In the genomic region with DNA sequence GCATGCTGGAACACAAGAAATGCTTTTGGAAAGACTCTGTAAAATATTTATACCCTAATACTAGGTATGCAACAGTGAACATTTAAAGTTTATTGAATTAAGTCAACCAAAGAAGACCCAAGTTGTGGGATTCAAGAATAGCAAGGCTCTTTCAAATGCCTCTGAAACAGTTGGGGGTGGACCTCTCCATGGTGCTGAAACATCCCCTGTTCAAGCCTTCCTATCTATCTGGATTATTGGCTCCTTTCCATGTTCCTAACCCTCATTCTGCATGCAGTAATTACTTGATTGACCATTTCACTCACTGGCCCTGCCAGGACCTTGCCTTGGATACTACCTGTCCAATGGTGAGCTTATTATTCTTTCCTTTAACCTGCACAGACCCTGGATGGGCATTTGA, we compare ENCODE assay signal across 10 cellular contexts.
A peak's percentile ranks its signal among the peaks of the same experiment; 100 is the strongest.
DNase-seq lines count a peak whose midpoint lies in the region; ATAC-seq, FAIRE-seq and TF ChIP-seq lines count a peak whose summit lies in the region.
"Had no signal": no experiment of that assay in that cellular context is flagged by ENCODE, and none has a peak within 500 bp of the region (broad histone marks: within the 10 kb centered on the region; RNA-seq: fewer than 3 reads in every experiment).

No MANE protein-coding gene starts in this region.

- BruUV-seq in GM12878 (replicated peaks; lab: Mats Ljungman, UMichigan): no TSS peak

- no peaks in the 10 kb centered on the region for H3K4me1 ChIP-seq in Karpas-422 (ENCODE audit: low read length)
- no peaks in the 10 kb centered on the region for H3K4me1 ChIP-seq in GM12878 (ENCODE audit: control insufficient read depth, insufficient read depth, low read length)
- no peaks in the 10 kb centered on the region for H3K4me1 ChIP-seq in mesendoderm (ENCODE audit: control insufficient read depth, low read depth, low read length)
- H3K4me1 ChIP-seq: pancreas had no signal

- H3K36me3 ChIP-seq in Karpas-422 (ENCODE audit: insufficient read depth, low read length) (no peaks in the 10 kb centered on the region), GM12878 (ENCODE audit: control insufficient read depth in 2 of 2, insufficient read depth in 2 of 2, low read length in 1 of 2) (no peaks in the 10 kb centered on the region), mesendoderm (ENCODE audit: control insufficient read depth, insufficient read depth, low read length) (no peaks in the 10 kb centered on the region)
- H3K36me3 ChIP-seq: pancreas had no signal

- no peak overlapping the region for H3K4me3 Mint-ChIP-seq in natural killer cell treated with Interleukin-12 subunit alpha and Interleukin-12 subunit beta and Interleukin-15 and Interleukin-18, amount 100 ng/mL, for 72 hours

- no peak overlapping the region for H2BK120ac ChIP-seq in mesendoderm (ENCODE audit: low read depth, low read length)

- no peak overlapping the region for H4K5ac ChIP-seq in mesendoderm (ENCODE audit: low read length)

- H4K20me1 ChIP-seq in Karpas-422 (ENCODE audit: insufficient read depth, low read depth, low read length) (no peaks in the 10 kb centered on the region), GM12878 (ENCODE audit: control insufficient read depth, insufficient read depth) (no peaks in the 10 kb centered on the region)

- no peak for ATAC-seq in GM12878
- no peak for ATAC-seq in natural killer cell treated with Interleukin-12 subunit alpha and Interleukin-12 subunit beta and Interleukin-15 and Interleukin-18, amount 100 ng/mL, for 72 hours
- ATAC-seq in GM18909 (IDR thresholded peaks at IDR 0.05; ENCODE audit: poor library complexity, unreplicated experiment): no peak
- ATAC-seq in HG02623 (IDR thresholded peaks at IDR 0.05; ENCODE audit: unreplicated experiment): no peak
- ATAC-seq: pancreas had no signal

- peak; percentile 78 for FAIRE-seq in GM12878 (lab: Jason Lieb, UNC)
- FAIRE-seq: pancreas had no signal

- POLR2A ChIA-PET in GM12878 (lab: Charles Lee): no interaction called here

- H3K4me2 ChIP-seq in Karpas-422 (ENCODE audit: low read depth, low read length, poor library complexity, severe bottlenecking): no peak overlapping the region
- H3K4me2 ChIP-seq in GM12878 (ENCODE audit: control insufficient read depth, insufficient read depth): no peak overlapping the region
- no peak overlapping the region for H3K4me2 ChIP-seq in mesendoderm (ENCODE audit: low read length)

- no peak overlapping the region for H3K4me3 ChIP-seq in Karpas-422 (ENCODE audit: low read length)
- no peak overlapping the region for H3K4me3 ChIP-seq in GM12878
- H3K4me3 ChIP-seq in mesendoderm (ENCODE audit: low read length): no peak overlapping the region
- H3K4me3 ChIP-seq: pancreas had no signal

- no peaks in the 10 kb centered on the region for H3K27me3 ChIP-seq in Karpas-422 (ENCODE audit: low read length)
- H3K27me3 ChIP-seq in GM12878 (replicated peaks in 1 of 2; ENCODE audit: control insufficient read depth in 2 of 2, insufficient read depth in 2 of 2, low read length in 1 of 2): no peaks in the 10 kb centered on the region
- H3K27me3 ChIP-seq in mesendoderm (ENCODE audit: insufficient read depth, low read length, poor library complexity): no peaks in the 10 kb centered on the region
- H3K27me3 ChIP-seq: pancreas had no signal

- H2BK5ac ChIP-seq in mesendoderm (ENCODE audit: low read length): no peak overlapping the region

- H3K9me3 ChIP-seq in Karpas-422 (ENCODE audit: low read length) (no peaks in the 10 kb centered on the region), GM12878 (replicated peaks; ENCODE audit: control insufficient read depth, insufficient read depth, low read length) (no peaks in the 10 kb centered on the region)
- H3K9me3 ChIP-seq: pancreas had no signal

- no peak overlapping the region for H3K4ac ChIP-seq in mesendoderm (ENCODE audit: low read depth, low read length)

- H3K79me2 ChIP-seq in Karpas-422 (ENCODE audit: low read length): no peaks in the 10 kb centered on the region
- H3K79me2 ChIP-seq in GM12878 (ENCODE audit: control insufficient read depth, insufficient read depth, low read length): no peaks in the 10 kb centered on the region
- H3K79me2 ChIP-seq in mesendoderm (ENCODE audit: control insufficient read depth, insufficient read depth, low read length): no peaks in the 10 kb centered on the region

- peaks cover 5% of the 10 kb centered on the region; the same call in 1 of the 2 replicates for H3K9me2 ChIP-seq in Karpas-422 (replicated peaks; ENCODE audit: insufficient read depth, low read length)

- H2BK15ac ChIP-seq in mesendoderm (replicated peaks; ENCODE audit: low read depth): no peak overlapping the region

- no peaks in the 10 kb centered on the region for H3K79me1 ChIP-seq in mesendoderm (ENCODE audit: low read length)

- SMC1A ChIA-PET in GM12878 (lab: Charles Lee; ENCODE audit: uncharacterized antibody, unreplicated experiment): no interaction called here

- no peaks in the 10 kb centered on the region for H3K36me3 Mint-ChIP-seq in natural killer cell treated with Interleukin-12 subunit alpha and Interleukin-12 subunit beta and Interleukin-15 and Interleukin-18, amount 100 ng/mL, for 72 hours

- H3K4me1 Mint-ChIP-seq in natural killer cell treated with Interleukin-12 subunit alpha and Interleukin-12 subunit beta and Interleukin-15 and Interleukin-18, amount 100 ng/mL, for 72 hours (ENCODE audit: low read depth in 2 of 2): no peaks in the 10 kb centered on the region

- no peak for TF ChIP-seq POLR2A in GM12878 (IDR thresholded peaks at IDR 0.05; ENCODE audit: low read depth, low read length)

- RAD21 ChIA-PET in GM12878 (lab: Charles Lee; ENCODE audit: unreplicated experiment): no interaction called here

- DNase-seq in GM10266 (ENCODE audit: extremely low spot score) (peak; percentile 6), Karpas-422 (peak; percentile 82), GM12878 (ENCODE audit: low read depth, low spot score) (no peak), mesendoderm (peak; percentile 71), cerebellum (ENCODE audit: low spot score) (no peak)
- no peak for DNase-seq in natural killer cell treated with Interleukin-12 subunit alpha and Interleukin-12 subunit beta and Interleukin-15 and Interleukin-18, amount 100 ng/mL, for 72 hours (ENCODE audit: low spot score)
- DNase-seq: activated CD4-positive, CD25-positive, alpha-beta regulatory T cell had no signal

- no peak overlapping the region for H3K56ac ChIP-seq in mesendoderm (ENCODE audit: low read length)

- no peak overlapping the region for H2AK5ac ChIP-seq in mesendoderm (ENCODE audit: low read length)

- TF ChIP-seq CTCF in GM10266 (IDR thresholded peaks at IDR 0.05; ENCODE audit: control insufficient read depth, insufficient read depth, low read depth, missing control alignments): no peak
- TF ChIP-seq CTCF in GM12878 (IDR thresholded peaks at IDR 0.05 in 2 of 3, conservative IDR thresholded peaks at IDR 0.05 in 1 of 3; ENCODE audit: control insufficient read depth in 2 of 3, extremely low read depth in 1 of 3, insufficient read depth in 1 of 3, low read depth in 3 of 3, low read length in 3 of 3): no peak

- H3K23ac ChIP-seq in mesendoderm (ENCODE audit: low read length): no peak overlapping the region

- H3K18ac ChIP-seq in mesendoderm (ENCODE audit: low read length): no peak overlapping the region

- CTCF ChIA-PET in GM12878 (lab: Yijun Ruan, JAX): no interaction called here

- no peaks in the 10 kb centered on the region for H3K27me3 Mint-ChIP-seq in natural killer cell treated with Interleukin-12 subunit alpha and Interleukin-12 subunit beta and Interleukin-15 and Interleukin-18, amount 100 ng/mL, for 72 hours

- H3K27ac ChIP-seq in Karpas-422 (ENCODE audit: low read length) (no peak overlapping the region), GM12878 (ENCODE audit: control insufficient read depth, insufficient read depth) (no peak overlapping the region), mesendoderm (ENCODE audit: low read depth, low read length) (no peak overlapping the region)
- H3K27ac ChIP-seq: pancreas had no signal

- no peak overlapping the region for H2AFZ ChIP-seq in Karpas-422 (ENCODE audit: low read length)
- H2AFZ ChIP-seq in GM12878 (ENCODE audit: control insufficient read depth, low read depth, low read length): no peak overlapping the region

- H3K9me3 Mint-ChIP-seq in natural killer cell treated with Interleukin-12 subunit alpha and Interleukin-12 subunit beta and Interleukin-15 and Interleukin-18, amount 100 ng/mL, for 72 hours: peaks cover 3% of the 10 kb centered on the region

- H3K27ac Mint-ChIP-seq in natural killer cell treated with Interleukin-12 subunit alpha and Interleukin-12 subunit beta and Interleukin-15 and Interleukin-18, amount 100 ng/mL, for 72 hours: no peak overlapping the region

- H3K9ac ChIP-seq in Karpas-422 (ENCODE audit: low read length) (no peak overlapping the region), GM12878 (ENCODE audit: control insufficient read depth, insufficient read depth, low read length) (no peak overlapping the region), mesendoderm (ENCODE audit: low read length) (no peak overlapping the region)

- intact Hi-C loops in GM12878 (cut with micrococcal nuclease; ENCODE audit: unreplicated experiment): no loop called here

- in situ Hi-C loops in GM12878 (cut with MboI): no loop called here

- H4K8ac ChIP-seq in mesendoderm (ENCODE audit: low read depth, low read length): no peak overlapping the region

- no peak for TF ChIP-seq EP300 in GM12878 (IDR thresholded peaks at IDR 0.05; ENCODE audit: borderline replicate concordance in 1 of 2, control insufficient read depth in 1 of 2, low read depth in 2 of 2, low read length in 2 of 2)

- TF ChIP-seq RAD21 in GM12878 (IDR thresholded peaks at IDR 0.05; ENCODE audit: insufficient read depth, low read depth, low read length): no peak

TF ChIP-seq in GM12878, 131 proteins besides CTCF, POLR2A, EP300 and RAD21 (continues in another document):
- no peak for TF ChIP-seq BCL11A (IDR thresholded peaks at IDR 0.05; ENCODE audit: low read depth, low read length)

Comparison
In these comparisons a context has a peak if more than half of its experiments do, and no peak if none do; other contexts are left out.
1. DNase-seq: peak in GM10266 (single experiment), Karpas-422 (single experiment) and mesendoderm (single experiment); none in GM12878 (single experiment), natural killer cell treated with Interleukin-12 subunit alpha and Interleukin-12 subunit beta and Interleukin-15 and Interleukin-18, amount 100 ng/mL, for 72 hours (single experiment) and cerebellum (single experiment).